ENCODE assay signal across 1 cellular context in genomic region chr6:21953831-21954801, GRCh38.
TF ChIP-seq lines count a peak whose summit lies in the region.

No MANE protein-coding gene starts in this region.

TF ChIP-seq in HEK293, 187 proteins besides CTCF, POLR2A, EP300 and RAD21 (continued from another document and continues in another):
- TF ChIP-seq, protein P1, sequence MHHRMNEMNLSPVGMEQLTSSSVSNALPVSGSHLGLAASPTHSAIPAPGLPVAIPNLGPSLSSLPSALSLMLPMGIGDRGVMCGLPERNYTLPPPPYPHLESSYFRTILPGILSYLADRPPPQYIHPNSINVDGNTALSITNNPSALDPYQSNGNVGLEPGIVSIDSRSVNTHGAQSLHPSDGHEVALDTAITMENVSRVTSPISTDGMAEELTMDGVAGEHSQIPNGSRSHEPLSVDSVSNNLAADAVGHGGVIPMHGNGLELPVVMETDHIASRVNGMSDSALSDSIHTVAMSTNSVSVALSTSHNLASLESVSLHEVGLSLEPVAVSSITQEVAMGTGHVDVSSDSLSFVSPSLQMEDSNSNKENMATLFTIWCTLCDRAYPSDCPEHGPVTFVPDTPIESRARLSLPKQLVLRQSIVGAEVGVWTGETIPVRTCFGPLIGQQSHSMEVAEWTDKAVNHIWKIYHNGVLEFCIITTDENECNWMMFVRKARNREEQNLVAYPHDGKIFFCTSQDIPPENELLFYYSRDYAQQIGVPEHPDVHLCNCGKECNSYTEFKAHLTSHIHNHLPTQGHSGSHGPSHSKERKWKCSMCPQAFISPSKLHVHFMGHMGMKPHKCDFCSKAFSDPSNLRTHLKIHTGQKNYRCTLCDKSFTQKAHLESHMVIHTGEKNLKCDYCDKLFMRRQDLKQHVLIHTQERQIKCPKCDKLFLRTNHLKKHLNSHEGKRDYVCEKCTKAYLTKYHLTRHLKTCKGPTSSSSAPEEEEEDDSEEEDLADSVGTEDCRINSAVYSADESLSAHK (tag by site-specific recombination; IDR thresholded peaks at IDR 0.05), result peak; percentile 93
- TF ChIP-seq, protein P2, sequence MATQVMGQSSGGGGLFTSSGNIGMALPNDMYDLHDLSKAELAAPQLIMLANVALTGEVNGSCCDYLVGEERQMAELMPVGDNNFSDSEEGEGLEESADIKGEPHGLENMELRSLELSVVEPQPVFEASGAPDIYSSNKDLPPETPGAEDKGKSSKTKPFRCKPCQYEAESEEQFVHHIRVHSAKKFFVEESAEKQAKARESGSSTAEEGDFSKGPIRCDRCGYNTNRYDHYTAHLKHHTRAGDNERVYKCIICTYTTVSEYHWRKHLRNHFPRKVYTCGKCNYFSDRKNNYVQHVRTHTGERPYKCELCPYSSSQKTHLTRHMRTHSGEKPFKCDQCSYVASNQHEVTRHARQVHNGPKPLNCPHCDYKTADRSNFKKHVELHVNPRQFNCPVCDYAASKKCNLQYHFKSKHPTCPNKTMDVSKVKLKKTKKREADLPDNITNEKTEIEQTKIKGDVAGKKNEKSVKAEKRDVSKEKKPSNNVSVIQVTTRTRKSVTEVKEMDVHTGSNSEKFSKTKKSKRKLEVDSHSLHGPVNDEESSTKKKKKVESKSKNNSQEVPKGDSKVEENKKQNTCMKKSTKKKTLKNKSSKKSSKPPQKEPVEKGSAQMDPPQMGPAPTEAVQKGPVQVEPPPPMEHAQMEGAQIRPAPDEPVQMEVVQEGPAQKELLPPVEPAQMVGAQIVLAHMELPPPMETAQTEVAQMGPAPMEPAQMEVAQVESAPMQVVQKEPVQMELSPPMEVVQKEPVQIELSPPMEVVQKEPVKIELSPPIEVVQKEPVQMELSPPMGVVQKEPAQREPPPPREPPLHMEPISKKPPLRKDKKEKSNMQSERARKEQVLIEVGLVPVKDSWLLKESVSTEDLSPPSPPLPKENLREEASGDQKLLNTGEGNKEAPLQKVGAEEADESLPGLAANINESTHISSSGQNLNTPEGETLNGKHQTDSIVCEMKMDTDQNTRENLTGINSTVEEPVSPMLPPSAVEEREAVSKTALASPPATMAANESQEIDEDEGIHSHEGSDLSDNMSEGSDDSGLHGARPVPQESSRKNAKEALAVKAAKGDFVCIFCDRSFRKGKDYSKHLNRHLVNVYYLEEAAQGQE (tag by site-specific recombination; IDR thresholded peaks at IDR 0.05), result no peak; the same call in 1 of the 2 replicates
- TF ChIP-seq ZNF768 (tag by site-specific recombination; IDR thresholded peaks at IDR 0.05) (no peak), GLIS2 (tag by site-specific recombination; IDR thresholded peaks at IDR 0.05) (no peak), MEIS1 (CRISPR knock-in tag; IDR thresholded peaks at IDR 0.05; ENCODE audit: borderline replicate concordance) (no peak), ATF2 (tag by site-specific recombination; IDR thresholded peaks at IDR 0.05; ENCODE audit: low read depth) (0 out of 2 replicates have a peak, but pooled peaks have one; percentile 20), GLI2 (tag by site-specific recombination; IDR thresholded peaks at IDR 0.05; ENCODE audit: borderline replicate concordance, low read depth) (peak; percentile 68), SETDB1 (IDR thresholded peaks at IDR 0.05; ENCODE audit: insufficient read length, low read length) (peak; percentile 16), BCL6B (tag by site-specific recombination; IDR thresholded peaks at IDR 0.05) (no peak), ZNF341 (tag by site-specific recombination; IDR thresholded peaks at IDR 0.05; ENCODE audit: low read depth) (peak; percentile 87), GFI1B (tag by site-specific recombination; IDR thresholded peaks at IDR 0.05) (peak; percentile 83), ZNF112 (tag by site-specific recombination; IDR thresholded peaks at IDR 0.05) (no peak), BCL11A (tag by site-specific recombination; IDR thresholded peaks at IDR 0.05; ENCODE audit: low read depth) (no peak), TSHZ1 (tag by site-specific recombination; IDR thresholded peaks at IDR 0.05; ENCODE audit: borderline replicate concordance) (peak; percentile 85), ZNF791 (tag by site-specific recombination; IDR thresholded peaks at IDR 0.05) (no peak), IKZF3 (tag by site-specific recombination; IDR thresholded peaks at IDR 0.05) (0 out of 2 replicates have a peak, but pooled peaks have one; percentile 53), ZNF792 (tag by site-specific recombination; IDR thresholded peaks at IDR 0.05) (no peak), ZBTB21 (tag by site-specific recombination; IDR thresholded peaks at IDR 0.05) (no peak), AEBP2 (tag by site-specific recombination; IDR thresholded peaks at IDR 0.05; ENCODE audit: borderline replicate concordance) (no peak), SP2 (tag by site-specific recombination; IDR thresholded peaks at IDR 0.05) (0 out of 2 replicates have a peak, but pooled peaks have one; percentile 5), ZNF416 (tag by site-specific recombination; IDR thresholded peaks at IDR 0.05) (no peak), BCL11B (tag by site-specific recombination; IDR thresholded peaks at IDR 0.05; ENCODE audit: low read depth) (peak; percentile 92), ZNF426 (tag by site-specific recombination; IDR thresholded peaks at IDR 0.05) (no peak), ZNF133 (tag by site-specific recombination; IDR thresholded peaks at IDR 0.05) (no peak), ZNF362 (tag by site-specific recombination; IDR thresholded peaks at IDR 0.05) (no peak), SP3 (tag by site-specific recombination; IDR thresholded peaks at IDR 0.05) (peak; percentile 26; the same call in 1 of the 2 replicates), OVOL3 (tag by site-specific recombination; IDR thresholded peaks at IDR 0.05) (peak; percentile 81), ZNF692 (tag by site-specific recombination; IDR thresholded peaks at IDR 0.05) (peak; percentile 55)
- TF ChIP-seq, protein P3, sequence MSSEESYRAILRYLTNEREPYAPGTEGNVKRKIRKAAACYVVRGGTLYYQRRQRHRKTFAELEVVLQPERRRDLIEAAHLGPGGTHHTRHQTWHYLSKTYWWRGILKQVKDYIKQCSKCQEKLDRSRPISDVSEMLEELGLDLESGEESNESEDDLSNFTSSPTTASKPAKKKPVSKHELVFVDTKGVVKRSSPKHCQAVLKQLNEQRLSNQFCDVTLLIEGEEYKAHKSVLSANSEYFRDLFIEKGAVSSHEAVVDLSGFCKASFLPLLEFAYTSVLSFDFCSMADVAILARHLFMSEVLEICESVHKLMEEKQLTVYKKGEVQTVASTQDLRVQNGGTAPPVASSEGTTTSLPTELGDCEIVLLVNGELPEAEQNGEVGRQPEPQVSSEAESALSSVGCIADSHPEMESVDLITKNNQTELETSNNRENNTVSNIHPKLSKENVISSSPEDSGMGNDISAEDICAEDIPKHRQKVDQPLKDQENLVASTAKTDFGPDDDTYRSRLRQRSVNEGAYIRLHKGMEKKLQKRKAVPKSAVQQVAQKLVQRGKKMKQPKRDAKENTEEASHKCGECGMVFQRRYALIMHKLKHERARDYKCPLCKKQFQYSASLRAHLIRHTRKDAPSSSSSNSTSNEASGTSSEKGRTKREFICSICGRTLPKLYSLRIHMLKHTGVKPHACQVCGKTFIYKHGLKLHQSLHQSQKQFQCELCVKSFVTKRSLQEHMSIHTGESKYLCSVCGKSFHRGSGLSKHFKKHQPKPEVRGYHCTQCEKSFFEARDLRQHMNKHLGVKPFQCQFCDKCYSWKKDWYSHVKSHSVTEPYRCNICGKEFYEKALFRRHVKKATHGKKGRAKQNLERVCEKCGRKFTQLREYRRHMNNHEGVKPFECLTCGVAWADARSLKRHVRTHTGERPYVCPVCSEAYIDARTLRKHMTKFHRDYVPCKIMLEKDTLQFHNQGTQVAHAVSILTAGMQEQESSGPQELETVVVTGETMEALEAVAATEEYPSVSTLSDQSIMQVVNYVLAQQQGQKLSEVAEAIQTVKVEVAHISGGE (tag by site-specific recombination; conservative IDR thresholded peaks at IDR 0.05; ENCODE audit: low read depth), result no peak
- TF ChIP-seq, protein P4, sequence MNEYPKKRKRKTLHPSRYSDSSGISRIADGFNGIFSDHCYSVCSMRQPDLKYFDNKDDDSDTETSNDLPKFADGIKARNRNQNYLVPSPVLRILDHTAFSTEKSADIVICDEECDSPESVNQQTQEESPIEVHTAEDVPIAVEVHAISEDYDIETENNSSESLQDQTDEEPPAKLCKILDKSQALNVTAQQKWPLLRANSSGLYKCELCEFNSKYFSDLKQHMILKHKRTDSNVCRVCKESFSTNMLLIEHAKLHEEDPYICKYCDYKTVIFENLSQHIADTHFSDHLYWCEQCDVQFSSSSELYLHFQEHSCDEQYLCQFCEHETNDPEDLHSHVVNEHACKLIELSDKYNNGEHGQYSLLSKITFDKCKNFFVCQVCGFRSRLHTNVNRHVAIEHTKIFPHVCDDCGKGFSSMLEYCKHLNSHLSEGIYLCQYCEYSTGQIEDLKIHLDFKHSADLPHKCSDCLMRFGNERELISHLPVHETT (tag by site-specific recombination; IDR thresholded peaks at IDR 0.05), result no peak
- TF ChIP-seq, protein P5, sequence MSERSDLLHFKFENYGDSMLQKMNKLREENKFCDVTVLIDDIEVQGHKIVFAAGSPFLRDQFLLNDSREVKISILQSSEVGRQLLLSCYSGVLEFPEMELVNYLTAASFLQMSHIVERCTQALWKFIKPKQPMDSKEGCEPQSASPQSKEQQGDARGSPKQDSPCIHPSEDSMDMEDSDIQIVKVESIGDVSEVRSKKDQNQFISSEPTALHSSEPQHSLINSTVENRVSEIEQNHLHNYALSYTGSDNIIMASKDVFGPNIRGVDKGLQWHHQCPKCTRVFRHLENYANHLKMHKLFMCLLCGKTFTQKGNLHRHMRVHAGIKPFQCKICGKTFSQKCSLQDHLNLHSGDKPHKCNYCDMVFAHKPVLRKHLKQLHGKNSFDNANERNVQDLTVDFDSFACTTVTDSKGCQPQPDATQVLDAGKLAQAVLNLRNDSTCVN (tag by site-specific recombination; optimal IDR thresholded peaks at IDR 0.05), result no peak
